ENCODE assay signal across 23 cellular contexts in genomic region chrX:86263526-86263925, GRCh38.
DNase-seq lines count a peak whose midpoint lies in the region; ATAC-seq and TF ChIP-seq lines count a peak whose summit lies in the region.
"Had no signal": no experiment of that assay in that cellular context is flagged by ENCODE, and none has a peak within 500 bp of the region (broad histone marks: within the 10 kb centered on the region; RNA-seq: fewer than 3 reads in every experiment).

No MANE protein-coding gene starts in this region.

- H2AK5ac ChIP-seq in H9 (ENCODE audit: insufficient read length, low read length), result no peak overlapping the region

- H3K14ac ChIP-seq in H9 (ENCODE audit: insufficient read depth, low read length), result no peak overlapping the region

- no peaks in the 10 kb centered on the region for H3K27me3 ChIP-seq in H9 (ENCODE audit: insufficient read depth, low read length)
- no peaks in the 10 kb centered on the region for H3K27me3 ChIP-seq in neural progenitor cell

- H3F3A ChIP-seq in neural progenitor cell (ENCODE audit: low read depth), result no peaks in the 10 kb centered on the region

- no peaks in the 10 kb centered on the region for H3K23me2 ChIP-seq in H9 (ENCODE audit: insufficient read length, low read depth, low read length, poor library complexity, severe bottlenecking)

- H3K36me3 ChIP-seq in neural progenitor cell, result no peaks in the 10 kb centered on the region
- H3K36me3 ChIP-seq: BLaER1 treated with 17β-estradiol and CSF1 and Interleukin-3, amounts not matched to agents 10 nM and 100 nM had no signal

- intact Hi-C loops in Calu3 (cut with micrococcal nuclease; ENCODE audit: unreplicated experiment), result no loop called here

- no peak overlapping the region for H2BK120ac ChIP-seq in H9 (ENCODE audit: low read depth, low read length, poor library complexity, severe bottlenecking)

- H3K9ac ChIP-seq in H9 (ENCODE audit: extremely low read depth, insufficient read length, low read length) (no peak overlapping the region), neural progenitor cell (no peak overlapping the region)
- H3K9ac ChIP-seq: BLaER1 treated with 17β-estradiol and CSF1 and Interleukin-3, amounts not matched to agents 10 nM and 100 nM had no signal

- H3K27ac Mint-ChIP-seq in H9 (no peak overlapping the region), neural progenitor cell (no peak overlapping the region), Calu3 (ENCODE audit: unreplicated experiment) (no peak overlapping the region)
- H3K27ac Mint-ChIP-seq: CD4-positive, alpha-beta T cell; T-cell had no signal

- H2AFZ ChIP-seq in H9 (ENCODE audit: low read length) (no peak overlapping the region), neural progenitor cell (replicated peaks) (no peak overlapping the region)

- BruUV-seq in Calu3 (replicated peaks; lab: Mats Ljungman, UMichigan), result no TSS peak

- peak overlapping the region in 1 of 2 experiments; percentile 14; a peak in 1 of 5 replicates for H3K4me3 Mint-ChIP-seq in H9
- no peak overlapping the region for H3K4me3 Mint-ChIP-seq in neural progenitor cell
- no peak overlapping the region for H3K4me3 Mint-ChIP-seq in Calu3 (ENCODE audit: low read depth, unreplicated experiment)
- H3K4me3 Mint-ChIP-seq: CD4-positive, alpha-beta T cell; T-cell had no signal

- H3K4me1 ChIP-seq in H9 (ENCODE audit: insufficient read depth, low read length) (no peaks in the 10 kb centered on the region), neural progenitor cell (peaks cover 5% of the 10 kb centered on the region)
- H3K4me1 ChIP-seq: BLaER1 treated with 17β-estradiol and CSF1 and Interleukin-3, amounts not matched to agents 10 nM and 100 nM had no signal

- H3K36me3 Mint-ChIP-seq in H9 (ENCODE audit: insufficient read depth in 1 of 3, low read depth in 3 of 3) (no peaks in the 10 kb centered on the region), neural progenitor cell (no peaks in the 10 kb centered on the region), Calu3 (ENCODE audit: insufficient read depth, unreplicated experiment) (no peaks in the 10 kb centered on the region)
- H3K36me3 Mint-ChIP-seq: T-cell had no signal

- TF ChIP-seq CTCF in H9 (conservative IDR thresholded peaks at IDR 0.05) (no peak), neural progenitor cell (IDR thresholded peaks at IDR 0.05) (no peak), foreskin fibroblast (IDR thresholded peaks at IDR 0.05; ENCODE audit: low read depth, low read length) (no peak), Calu3 (IDR thresholded peaks at IDR 0.05; ENCODE audit: unreplicated experiment) (no peak)

- H3K4me1 Mint-ChIP-seq in H9 (peaks cover 22 to 32% of the 10 kb centered on the region in 2 experiments), neural progenitor cell (peaks cover 9% of the 10 kb centered on the region), Calu3 (ENCODE audit: low read depth, unreplicated experiment) (no peaks in the 10 kb centered on the region)
- H3K4me1 Mint-ChIP-seq: T-cell had no signal

- no peak overlapping the region for H2BK12ac ChIP-seq in H9 (ENCODE audit: insufficient read length, low read depth, low read length)

- no peak overlapping the region for H4K5ac ChIP-seq in H9 (ENCODE audit: insufficient read length, low read depth, low read length)

- CTCF ChIA-PET in Calu3 (lab: Charles Lee), result no interaction called here

- no peak overlapping the region for H3K4ac ChIP-seq in H9 (ENCODE audit: low read depth, low read length)

- no peak overlapping the region for H4K91ac ChIP-seq in H9 (ENCODE audit: insufficient read length, low read depth, low read length)

- H3K4me2 ChIP-seq in H9 (ENCODE audit: insufficient read depth, insufficient read length, low read length), result no peak overlapping the region
- H3K4me2 ChIP-seq in neural progenitor cell, result no peak overlapping the region
- H3K4me2 ChIP-seq: BLaER1 treated with 17β-estradiol and CSF1 and Interleukin-3, amounts not matched to agents 10 nM and 100 nM had no signal

- H3K23ac ChIP-seq in H9 (ENCODE audit: insufficient read length, low read depth, low read length), result no peak overlapping the region

- peak; percentile 56 for DNase-seq in H9
- DNase-seq in NCI-H69 (lab: John Stamatoyannopoulos, UW), result peak; percentile 55
- peak; percentile 30 for DNase-seq in iPS DF 19.7 (ENCODE audit: low read depth, low spot score)
- DNase-seq in neural progenitor cell (ENCODE audit: low spot score), result peak; percentile 50
- no peak for DNase-seq in activated effector memory CD4-positive, alpha-beta T cell treated with Interleukin-2 at 50 U/mL for 16 hours
- DNase-seq in foreskin fibroblast, result no peak
- no peak for DNase-seq in Calu3
- DNase-seq: CD4-positive, alpha-beta T cell; GDM1; NCI-H1048; NCI-H1417; NCI-H187 treated with DMSO at 0.1 percent for 48 hours; NCI-H2171 treated with DMSO at 0.1 percent for 48 hours; NCI-H345; NCI-H510A treated with DMSO at 0.1 percent for 48 hours; NCI-H774; NK-92 treated with Interleukin-12 subunit alpha and Interleukin-12 subunit beta, amount 100 ng/mL, for 24 hours; RPMI8226; SHP77; T-cell had no signal

- H3K9me3 ChIP-seq in H9 (ENCODE audit: control insufficient read depth, low read depth, low read length) (no peaks in the 10 kb centered on the region), neural progenitor cell (ENCODE audit: low read depth) (no peaks in the 10 kb centered on the region)
- H3K9me3 ChIP-seq: BLaER1 treated with 17β-estradiol and CSF1 and Interleukin-3, amounts not matched to agents 10 nM and 100 nM had no signal

- no peaks in the 10 kb centered on the region for H3K79me1 ChIP-seq in H9 (ENCODE audit: insufficient read depth, low read depth, low read length, poor library complexity, severe bottlenecking)

- H3K27ac ChIP-seq in H9 (ENCODE audit: insufficient read length, low read depth, low read length) (no peak overlapping the region), neural progenitor cell (no peak overlapping the region)
- H3K27ac ChIP-seq: BLaER1 treated with 17β-estradiol and CSF1 and Interleukin-3, amounts not matched to agents 10 nM and 100 nM had no signal

- ATAC-seq in HG03175 (IDR thresholded peaks at IDR 0.05; ENCODE audit: unreplicated experiment), result no peak
- ATAC-seq: GM12878, T-cell had no signal

- H2BK5ac ChIP-seq in H9 (ENCODE audit: insufficient read length, low read length), result no peak overlapping the region

- peaks cover 0 to 6% of the 10 kb centered on the region in 2 experiments; a peak in 2 of 5 replicates for H3K9me3 Mint-ChIP-seq in H9
- H3K9me3 Mint-ChIP-seq in neural progenitor cell, result no peaks in the 10 kb centered on the region
- H3K9me3 Mint-ChIP-seq in Calu3 (ENCODE audit: low read depth, unreplicated experiment), result peaks cover 2% of the 10 kb centered on the region
- H3K9me3 Mint-ChIP-seq: CD4-positive, alpha-beta T cell; T-cell had no signal

- H3K56ac ChIP-seq in H9 (ENCODE audit: insufficient read length, low read depth, low read length), result no peak overlapping the region

- H4K8ac ChIP-seq in H9 (replicated peaks; ENCODE audit: insufficient read length, low read depth, low read length), result no peak overlapping the region

- H2BK20ac ChIP-seq in H9 (ENCODE audit: low read depth, low read length, poor library complexity, severe bottlenecking), result no peak overlapping the region

- no peaks in the 10 kb centered on the region for H3K79me2 ChIP-seq in H9 (ENCODE audit: insufficient read depth, low read length)
- H3K79me2 ChIP-seq in neural progenitor cell (ENCODE audit: low read depth), result no peaks in the 10 kb centered on the region

- H2BK15ac ChIP-seq in H9 (ENCODE audit: low read depth, low read length), result no peak overlapping the region

- no peaks in the 10 kb centered on the region for H3K27me3 Mint-ChIP-seq in H9 (ENCODE audit: low read depth)
- no peaks in the 10 kb centered on the region for H3K27me3 Mint-ChIP-seq in neural progenitor cell (ENCODE audit: insufficient read depth, low read depth)
- no peaks in the 10 kb centered on the region for H3K27me3 Mint-ChIP-seq in Calu3 (ENCODE audit: unreplicated experiment)
- H3K27me3 Mint-ChIP-seq: CD4-positive, alpha-beta T cell had no signal

- no peak overlapping the region for H3T11ph ChIP-seq in H9 (ENCODE audit: low read length)

- H4K20me1 ChIP-seq in H9 (ENCODE audit: control insufficient read depth, insufficient read depth, insufficient read length) (no peaks in the 10 kb centered on the region), neural progenitor cell (ENCODE audit: low read depth) (no peaks in the 10 kb centered on the region)

- H3K18ac ChIP-seq in H9 (ENCODE audit: insufficient read length, low read depth, low read length), result no peak overlapping the region

- H3K4me3 ChIP-seq in neural progenitor cell (no peak overlapping the region), foreskin fibroblast (ENCODE audit: low read depth in 1 of 2, low read length in 2 of 2) (no peak overlapping the region)
- H3K4me3 ChIP-seq: BLaER1 treated with 17β-estradiol and CSF1 and Interleukin-3, amounts not matched to agents 10 nM and 100 nM; GM12878 had no signal

Comparison
In these comparisons a context has a peak if more than half of its experiments do, and no peak if none do; other contexts are left out.
1. DNase-seq: peak in H9 (single experiment), NCI-H69 (single experiment), iPS DF 19.7 (single experiment) and neural progenitor cell (single experiment); none in activated effector memory CD4-positive, alpha-beta T cell treated with Interleukin-2 at 50 U/mL for 16 hours (single experiment), foreskin fibroblast (0 of 2) and Calu3 (single experiment).